15 cellular contexts compared by ENCODE assay signal in the genomic region with DNA sequence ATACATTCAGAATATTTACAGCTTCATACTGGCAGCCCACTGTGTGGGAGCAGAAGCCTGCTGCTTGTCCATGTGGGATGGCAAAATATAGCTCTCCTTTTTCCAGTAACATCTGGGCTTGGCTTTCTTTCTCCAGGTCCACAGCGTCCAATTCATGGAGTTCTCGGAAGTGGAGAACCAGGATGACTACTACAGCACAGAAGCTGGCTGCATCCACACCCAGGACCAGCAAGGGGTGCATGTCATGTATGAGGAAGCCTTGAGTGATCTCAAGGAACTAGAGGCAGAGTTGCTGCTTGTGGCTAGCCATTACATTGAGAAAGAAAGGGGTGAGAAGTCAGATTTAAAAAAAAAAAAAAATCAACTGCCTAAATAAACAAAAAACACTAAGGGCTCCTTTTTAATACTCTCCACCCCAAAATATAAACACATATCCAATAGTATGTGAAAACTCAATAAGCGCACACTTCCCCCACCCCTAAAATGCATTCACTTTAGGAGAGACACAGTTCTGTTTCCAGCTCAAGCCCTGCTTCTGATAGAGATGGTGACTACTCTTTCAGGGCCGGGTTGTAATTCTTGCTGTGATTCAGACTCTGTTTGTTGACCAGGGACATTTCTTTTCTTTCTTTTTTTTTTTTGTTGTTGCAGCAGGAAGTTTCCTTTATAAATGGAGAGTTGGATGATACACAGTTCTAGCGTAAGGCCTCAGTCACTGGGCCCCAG.
A peak's percentile ranks its signal among the peaks of the same experiment; 100 is the strongest.
DNase-seq lines count a peak whose midpoint lies in the region; ATAC-seq and TF ChIP-seq lines count a peak whose summit lies in the region.
"Had no signal": no experiment of that assay in that cellular context is flagged by ENCODE, and none has a peak within 500 bp of the region (broad histone marks: within the 10 kb centered on the region; RNA-seq: fewer than 3 reads in every experiment).

No MANE protein-coding gene starts in this region.

- H3K4me1 Mint-ChIP-seq in CD4-positive, alpha-beta T cell (ENCODE audit: low read depth) = peaks cover 10% of the 10 kb centered on the region

- POLR2A ChIA-PET in CD4-positive, alpha-beta T cell (lab: Charles Lee) = interaction anchor here (0.6 kb wide), 1 partner anchor 20 kb away, joined by 3 read pairs; no protein-coding TSS in a partner anchor

- no peak overlapping the region for H2BK15ac ChIP-seq in mesenchymal stem cell (ENCODE audit: low read depth, poor library complexity, severe bottlenecking)

- no peak overlapping the region for H2AK5ac ChIP-seq in mesenchymal stem cell (ENCODE audit: low read length, severe bottlenecking)

- no peak overlapping the region for H3K4me3 Mint-ChIP-seq in CD4-positive, alpha-beta T cell
- H3K4me3 Mint-ChIP-seq: activated naive CD8-positive, alpha-beta T cell had no signal

- CTCF ChIA-PET in CD4-positive, alpha-beta T cell (lab: Charles Lee) = no interaction called here

- no peak overlapping the region for H3K14ac ChIP-seq in mesenchymal stem cell (ENCODE audit: low read length in 2 of 2)

- no peak for ATAC-seq in GM19328 (IDR thresholded peaks at IDR 0.05; ENCODE audit: unreplicated experiment)
- no peak for ATAC-seq in CD4-positive, alpha-beta T cell (ENCODE audit: poor library complexity)

- peak overlapping the region; percentile 87 for H4K8ac ChIP-seq in mesenchymal stem cell (ENCODE audit: low read length)

- no peaks in the 10 kb centered on the region for H3K27me3 Mint-ChIP-seq in CD4-positive, alpha-beta T cell
- H3K27me3 Mint-ChIP-seq: activated naive CD8-positive, alpha-beta T cell had no signal

- peak overlapping the region; percentile 85 for H4K91ac ChIP-seq in mesenchymal stem cell (ENCODE audit: low read length)

- no peak overlapping the region for H3K4me2 ChIP-seq in mesenchymal stem cell (ENCODE audit: low read length, poor library complexity, severe bottlenecking)
- H3K4me2 ChIP-seq: SK-N-SH had no signal

- no peak overlapping the region for H2AFZ ChIP-seq in mesenchymal stem cell (ENCODE audit: low read depth, low read length)

- no peaks in the 10 kb centered on the region for H3K9me3 Mint-ChIP-seq in CD4-positive, alpha-beta T cell

- H3K9ac ChIP-seq in mesenchymal stem cell (ENCODE audit: low read length) = peak overlapping the region; percentile 82
- peak overlapping the region in 4 of 5 donors; percentile 15 to 78 (median 62) for H3K9ac ChIP-seq in subcutaneous abdominal adipose tissue (ENCODE audit: low read length in 5 of 5)
- H3K9ac ChIP-seq: SK-N-SH had no signal

- H3K27ac ChIP-seq in HL-60 (replicated peaks) (peak overlapping the region; percentile 34), mesenchymal stem cell (ENCODE audit: low read length, poor library complexity, severe bottlenecking) (no peak overlapping the region), subcutaneous abdominal adipose tissue (ENCODE audit: low read depth, low read length) (peak overlapping the region; percentile 99), WERI-Rb-1 (no peak overlapping the region)
- H3K27ac ChIP-seq in CD4-positive, alpha-beta T cell (ENCODE audit: low read depth, low read length) = no peak overlapping the region

- H3K79me1 ChIP-seq in mesenchymal stem cell (replicated peaks; ENCODE audit: low read length, poor library complexity, severe bottlenecking) = no peaks in the 10 kb centered on the region

- H3K27ac Mint-ChIP-seq in CD4-positive, alpha-beta T cell = no peak overlapping the region
- H3K27ac Mint-ChIP-seq: activated naive CD8-positive, alpha-beta T cell had no signal

- H3K4me1 ChIP-seq in mesenchymal stem cell (ENCODE audit: control insufficient read depth, insufficient read depth, low read depth, low read length) = peaks cover 2% of the 10 kb centered on the region
- H3K4me1 ChIP-seq in subcutaneous abdominal adipose tissue (ENCODE audit: control insufficient read depth in 5 of 5, insufficient read depth in 5 of 5, low read length in 5 of 5) = peaks cover 7 to 64% (median 37%) of the 10 kb centered on the region in 5 donors

- H3K27me3 ChIP-seq in HL-60 (ENCODE audit: insufficient read depth, poor library complexity, severe bottlenecking) (no peaks in the 10 kb centered on the region), mesenchymal stem cell (ENCODE audit: control insufficient read depth in 1 of 2, insufficient read depth in 1 of 2, low read length in 2 of 2) (no peaks in the 10 kb centered on the region), subcutaneous abdominal adipose tissue (ENCODE audit: control insufficient read depth in 5 of 5, insufficient read depth in 4 of 5, low read length in 5 of 5) (no peaks in the 10 kb centered on the region), WERI-Rb-1 (ENCODE audit: insufficient read depth, low read depth, severe bottlenecking) (no peaks in the 10 kb centered on the region)
- no peaks in the 10 kb centered on the region for H3K27me3 ChIP-seq in CD4-positive, alpha-beta T cell (ENCODE audit: control insufficient read depth, insufficient read depth, low read length)

- WGBS in mesenchymal stem cell = 70% methylated on average over 5 of the region's 5 CpGs

- DNase-seq in HL-60 (ENCODE audit: low read depth in 1 of 2, low spot score in 1 of 2) = peak; percentile 61 to 66
- DNase-seq in amniotic epithelial cell (ENCODE audit: low read depth) = peak; percentile 51
- peak; percentile 60 for DNase-seq in mesenchymal stem cell
- DNase-seq in CD4-positive, alpha-beta T cell = no peak
- DNase-seq in WERI-Rb-1 = no peak
- DNase-seq in stimulated activated CD4-positive, alpha-beta T cell treated with anti-CD3 and anti-CD28 coated beads, Interleukin-1b, Interleukin-23, amount 100 ng/mL, for 48 hours = no peak
- DNase-seq: activated CD4-positive, alpha-beta T cell treated with anti-CD3 and anti-CD28 coated beads, Interleukin-2, amount 50 U/mL, for 4 hours; COR-L47; NCI-H1417; NCI-H69; SK-N-SH; stimulated activated CD4-positive, alpha-beta T cell treated with anti-CD3 and anti-CD28 coated beads, Interleukin-4, amount 100 ng/mL, for 1 hour had no signal

- no peak overlapping the region for H3K4me3 ChIP-seq in HL-60 (replicated peaks; ENCODE audit: insufficient read depth, low read length)
- H3K4me3 ChIP-seq in mesenchymal stem cell (ENCODE audit: insufficient read depth in 1 of 2, low read depth in 1 of 2, low read length in 2 of 2) = no peak overlapping the region
- H3K4me3 ChIP-seq in subcutaneous abdominal adipose tissue (ENCODE audit: low read depth in 1 of 5, low read length in 5 of 5) = no peak overlapping the region
- H3K4me3 ChIP-seq in WERI-Rb-1 (ENCODE audit: low read depth, low read length) = no peak overlapping the region

- TF ChIP-seq CTCF in HL-60 (IDR thresholded peaks at IDR 0.05; ENCODE audit: insufficient read depth, low read length) = no peak
- TF ChIP-seq CTCF in CD4-positive, alpha-beta T cell (IDR thresholded peaks at IDR 0.05) = no peak
- no peak for TF ChIP-seq CTCF in WERI-Rb-1 (IDR thresholded peaks at IDR 0.05; ENCODE audit: low read depth, low read length)

- no peak overlapping the region for H3K23ac ChIP-seq in mesenchymal stem cell (ENCODE audit: low read length in 2 of 2)

- H3K36me3 ChIP-seq in mesenchymal stem cell (ENCODE audit: control insufficient read depth in 1 of 2, insufficient read depth in 2 of 2, low read depth in 1 of 2, low read length in 2 of 2) (no peaks in the 10 kb centered on the region), subcutaneous abdominal adipose tissue (ENCODE audit: control insufficient read depth in 5 of 5, insufficient read depth in 5 of 5, low read length in 5 of 5) (no peaks in the 10 kb centered on the region), WERI-Rb-1 (no peaks in the 10 kb centered on the region)

- H3K9me3 ChIP-seq in mesenchymal stem cell (ENCODE audit: control insufficient read depth, low read length) (no peaks in the 10 kb centered on the region), subcutaneous abdominal adipose tissue (ENCODE audit: control insufficient read depth in 5 of 5, low read length in 5 of 5) (no peaks in the 10 kb centered on the region), WERI-Rb-1 (ENCODE audit: severe bottlenecking) (no peaks in the 10 kb centered on the region)
- no peaks in the 10 kb centered on the region for H3K9me3 ChIP-seq in CD4-positive, alpha-beta T cell (ENCODE audit: control insufficient read depth, low read length)
- H3K9me3 ChIP-seq: SK-N-SH had no signal

- H3K18ac ChIP-seq in mesenchymal stem cell (ENCODE audit: low read depth in 1 of 2, low read length in 2 of 2) = peak overlapping the region; percentile 4 to 91

- peak overlapping the region; percentile 91 for H2BK120ac ChIP-seq in mesenchymal stem cell (ENCODE audit: low read depth, low read length)

- H2BK12ac ChIP-seq in mesenchymal stem cell (ENCODE audit: low read length in 2 of 2) = peak overlapping the region; percentile 45 to 69

- H3K36me3 Mint-ChIP-seq in CD4-positive, alpha-beta T cell (ENCODE audit: low read depth) = no peaks in the 10 kb centered on the region

- intact Hi-C loops in CD4-positive, alpha-beta T cell (cut with DNase I, micrococcal nuclease) = no loop called here

- peak overlapping the region in 1 of 2 experiments; percentile 82 for H3K4ac ChIP-seq in mesenchymal stem cell (ENCODE audit: low read depth in 1 of 2, low read length in 2 of 2)

- H2BK5ac ChIP-seq in mesenchymal stem cell (ENCODE audit: low read depth, low read length, poor library complexity, severe bottlenecking) = no peak overlapping the region

Comparison
In these comparisons a context has a peak if more than half of its experiments do, and no peak if none do; other contexts are left out.
1. DNase-seq: peak in HL-60 (2 of 2), amniotic epithelial cell (single experiment) and mesenchymal stem cell (single experiment); none in CD4-positive, alpha-beta T cell (0 of 10), WERI-Rb-1 (single experiment) and stimulated activated CD4-positive, alpha-beta T cell treated with anti-CD3 and anti-CD28 coated beads, Interleukin-1b, Interleukin-23, amount 100 ng/mL, for 48 hours (single experiment).
2. H3K27ac ChIP-seq: peak in HL-60 (single experiment) and subcutaneous abdominal adipose tissue (single experiment); none in mesenchymal stem cell (single experiment), CD4-positive, alpha-beta T cell (single experiment) and WERI-Rb-1 (single experiment).